13 cellular contexts compared by ENCODE assay signal in genomic region chr1:187691439-187691838, GRCh38.
DNase-seq lines count a peak whose midpoint lies in the region; ATAC-seq and TF ChIP-seq lines count a peak whose summit lies in the region.
"Had no signal": no experiment of that assay in that cellular context is flagged by ENCODE, and none has a peak within 500 bp of the region (broad histone marks: within the 10 kb centered on the region; RNA-seq: fewer than 3 reads in every experiment).

No MANE protein-coding gene starts in this region.

- TF ChIP-seq CTCF in HFFc6 (IDR thresholded peaks at IDR 0.05) (no peak), mucosa of descending colon (IDR thresholded peaks at IDR 0.05) (no peak)

- H3K36me3 ChIP-seq in mucosa of descending colon (ENCODE audit: low read depth): no peaks in the 10 kb centered on the region
- H3K36me3 ChIP-seq: upper lobe of right lung had no signal

- H3K27ac Mint-ChIP-seq in HFFc6: peak overlapping the region; percentile 63

- intact Hi-C loops in mucosa of descending colon (cut with DNase I, micrococcal nuclease): no loop called here

- no peaks in the 10 kb centered on the region for H3K9me3 Mint-ChIP-seq in HFFc6

- ATAC-seq in SK-N-SH treated with all-trans-retinoic acid at 6 μM for 48 hours (peak; percentile 83), mucosa of descending colon (no peak), GM18870 (IDR thresholded peaks at IDR 0.05; ENCODE audit: unreplicated experiment) (no peak)
- ATAC-seq: upper lobe of right lung had no signal

- no peaks in the 10 kb centered on the region for H3K36me3 Mint-ChIP-seq in HFFc6 (ENCODE audit: low read depth)

- no peaks in the 10 kb centered on the region for H3K4me1 ChIP-seq in mucosa of descending colon (ENCODE audit: low read depth)
- H3K4me1 ChIP-seq: upper lobe of right lung had no signal

- H3K27me3 Mint-ChIP-seq in HFFc6 (ENCODE audit: insufficient read depth): no peaks in the 10 kb centered on the region; the same call in 1 of the 2 replicates
- H3K27me3 Mint-ChIP-seq: central memory CD8-positive, alpha-beta T cell had no signal

- no peak overlapping the region for H3K4me3 ChIP-seq in mucosa of descending colon
- H3K4me3 ChIP-seq: upper lobe of right lung had no signal

- DNase-seq in A172 (ENCODE audit: low spot score): peak; percentile 96
- DNase-seq in HFFc6: peak; percentile 88
- DNase-seq in fibroblast of the conjunctiva (ENCODE audit: low read depth): peak; percentile 53
- DNase-seq in GM03348 (ENCODE audit: low spot score): no peak
- DNase-seq in mucosa of descending colon: no peak
- no peak for DNase-seq in NCI-H2107 (lab: John Stamatoyannopoulos, UW)
- DNase-seq: activated T-cell treated with anti-CD3 and anti-CD28 coated beads, Interleukin-2, amount 50 U/mL, for 1 hour; mesendoderm; NCI-H1436; upper lobe of right lung had no signal

- no peak overlapping the region for H3K4me3 Mint-ChIP-seq in HFFc6
- H3K4me3 Mint-ChIP-seq: central memory CD8-positive, alpha-beta T cell had no signal

- no peaks in the 10 kb centered on the region for H3K9me3 ChIP-seq in mucosa of descending colon
- H3K9me3 ChIP-seq: upper lobe of right lung had no signal

- peaks cover 32% of the 10 kb centered on the region for H3K4me1 Mint-ChIP-seq in HFFc6 (ENCODE audit: low read depth)
- H3K4me1 Mint-ChIP-seq: central memory CD8-positive, alpha-beta T cell had no signal

TF ChIP-seq in SK-N-SH treated with all-trans-retinoic acid at 6 μM for 48 hours, 23 proteins besides CTCF, POLR2A, EP300 and RAD21:
- TF ChIP-seq ZNF8 (CRISPR knock-in tag; IDR thresholded peaks at IDR 0.05) (no peak), ZC3H10 (CRISPR knock-in tag; IDR thresholded peaks at IDR 0.05) (0 out of 2 replicates have a peak, but pooled peaks have one; percentile 43), RARB (CRISPR knock-in tag; IDR thresholded peaks at IDR 0.05) (peak; percentile 86; the same call in 1 of the 2 replicates), ZFP3 (CRISPR knock-in tag; IDR thresholded peaks at IDR 0.05) (no peak), TOX (CRISPR knock-in tag; IDR thresholded peaks at IDR 0.05; ENCODE audit: borderline replicate concordance) (peak; percentile 95)

Comparison
In these comparisons a context has a peak if more than half of its experiments do, and no peak if none do; other contexts are left out.
1. DNase-seq: peak in A172 (single experiment), HFFc6 (single experiment) and fibroblast of the conjunctiva (single experiment); none in GM03348 (single experiment), mucosa of descending colon (0 of 3) and NCI-H2107 (single experiment).